18 cellular contexts compared by ENCODE assay signal in genomic region chr1:53498555-53499142, GRCh38. TPM values are rescaled to one million over a fixed set of nuclear protein-coding genes. Genes with fewer than 3 reads are reported as not detected.
DNase-seq lines count a peak whose midpoint lies in the region; ATAC-seq and TF ChIP-seq lines count a peak whose summit lies in the region.
"Had no signal": no experiment of that assay in that cellular context is flagged by ENCODE, and none has a peak within 500 bp of the region (broad histone marks: within the 10 kb centered on the region; RNA-seq: fewer than 3 reads in every experiment).

No MANE protein-coding gene starts in this region.

- H3K4me3 ChIP-seq in fibroblast of the aortic adventitia (ENCODE audit: low read depth, low read length) = no peak overlapping the region

- no peak for ATAC-seq in HG03460 (IDR thresholded peaks at IDR 0.05; ENCODE audit: unreplicated experiment)
- ATAC-seq: Panc1 had no signal

- no peak for TF ChIP-seq CTCF in fibroblast of the aortic adventitia (IDR thresholded peaks at IDR 0.05; ENCODE audit: insufficient read depth, low read length)

- DNase-seq in A172 (ENCODE audit: low spot score) (peak; percentile 64), GF-D8 (lab: John Stamatoyannopoulos, UW) (peak; percentile 20), RPMI8226 (peak; percentile 52), fibroblast of the aortic adventitia (ENCODE audit: low read depth) (peak; percentile 62), ecto neural progenitor cell (ENCODE audit: low spot score) (no peak), cerebellar nuclear complex (lab: John Stamatoyannopoulos, UW) (no peak)
- DNase-seq in stimulated activated naive CD4-positive, alpha-beta T cell treated with Interleukin-2 at 50 U/mL for 16 hours (lab: John Stamatoyannopoulos, UW) = no peak
- DNase-seq: activated CD4-positive, alpha-beta T cell treated with anti-CD3 and anti-CD28 coated beads, Interleukin-2, amount 10 ng/mL, durations not matched to agents 7 days and 5 days; AML-193; endodermal cell; glutamatergic neuron; NCI-H1417; NCI-H446 treated with DMSO at 0.1 percent for 48 hours; stimulated activated CD4-positive, alpha-beta T cell treated with anti-CD3 and anti-CD28 coated beads, Interleukin-15, amount 100 ng/mL, for 24 hours had no signal

RNA-seq across cellular contexts. Expression of gene DMRTB1, which starts 39.5 kb away (rescaled TPM):
- total RNA-seq in A172 (2014; rRNA removed; shearing (Covaris generic)) = not detected in 2 replicates
- total RNA-seq in fibroblast of the aortic adventitia (ENCODE audit: low replicate concordance) = not detected in 2 replicates
- total RNA-seq: endodermal cell; T-helper 2 cell treated with Interferon-gamma antibody and Interleukin-4, amounts not matched to agents 100 ng/mL and 5 ng/mL, for 36 hours; temporal lobe had no signal

Comparison
In these comparisons a context has a peak if more than half of its experiments do, and no peak if none do; other contexts are left out.
1. DNase-seq: peak in A172 (single experiment), GF-D8 (single experiment), RPMI8226 (single experiment) and fibroblast of the aortic adventitia (single experiment); none in ecto neural progenitor cell (single experiment), stimulated activated naive CD4-positive, alpha-beta T cell treated with Interleukin-2 at 50 U/mL for 16 hours (single experiment) and cerebellar nuclear complex (0 of 2).